ENCODE assay signal across 1 cellular context in genomic region chr18:21111351-21112139, GRCh38.
TF ChIP-seq lines count a peak whose summit lies in the region.

Gene ROCK1, minus strand, starts transcription at chr18:21111813. Its CDS starts 903 bp downstream, at chr18:21110910.

TF ChIP-seq in GM23338, 12 proteins besides CTCF, POLR2A, EP300 and RAD21 (continued from another document):
- TF ChIP-seq ZNF462 (CRISPR knock-in tag; IDR thresholded peaks at IDR 0.05), result no peak
- no peak for TF ChIP-seq ZNF331 (CRISPR knock-in tag; IDR thresholded peaks at IDR 0.05; ENCODE audit: low read depth)
- no peak for TF ChIP-seq ZNF114 (CRISPR knock-in tag; IDR thresholded peaks at IDR 0.05)
- TF ChIP-seq POLR2AphosphoS5 (IDR thresholded peaks at IDR 0.05; ENCODE audit: low read depth), result no peak; the same call in none of the 2 replicates
- TF ChIP-seq STAT1 (IDR thresholded peaks at IDR 0.05; ENCODE audit: unreplicated experiment), result no peak
- TF ChIP-seq CREB1 (CRISPR knock-in tag; IDR thresholded peaks at IDR 0.05; ENCODE audit: low read depth), result no peak
